ENCODE assay signal across 8 cellular contexts in genomic region chr17:44221862-44222111, GRCh38. TPM values are rescaled to one million over a fixed set of nuclear protein-coding genes. Genes with fewer than 3 reads are reported as not detected.
DNase-seq lines count a peak whose midpoint lies in the region; ATAC-seq and TF ChIP-seq lines count a peak whose summit lies in the region.

No MANE protein-coding gene starts in this region.

- H3K36me3 ChIP-seq in skeletal muscle satellite cell (ENCODE audit: insufficient read depth, low read length), result peaks cover 7% of the 10 kb centered on the region

- peak overlapping the region; percentile 95 for H3K4me3 ChIP-seq in skeletal muscle satellite cell (ENCODE audit: low read length)

- POLR2A ChIA-PET in WTC11 (lab: Charles Lee), result interaction anchor here (0.5 to 3.5 kb wide), 17 partner anchors 11 to 578 kb away, joined by 3 to 28 read pairs (median 4); partner anchors contain the start of genes HDAC5, NAGS, RUNDC3A and SLC25A39

- H3K27me3 ChIP-seq in skeletal muscle satellite cell (ENCODE audit: control insufficient read depth, insufficient read depth, low read length), result no peaks in the 10 kb centered on the region

- peak overlapping the region; percentile 95 for H3K9ac ChIP-seq in skeletal muscle satellite cell (ENCODE audit: low read depth, low read length)

- TF ChIP-seq CTCF in WTC11 (IDR thresholded peaks at IDR 0.05) (no peak), GM13977 (IDR thresholded peaks at IDR 0.05; ENCODE audit: extremely low read depth, insufficient read depth, missing control alignments) (no peak)

- peak overlapping the region; percentile 80 for H3K4me3 Mint-ChIP-seq in WTC11

- TF ChIP-seq POLR2A in GM18951 (IDR thresholded peaks at IDR 0.05; ENCODE audit: extremely low read depth, insufficient read depth, insufficient read length), result peak; percentile 50

- H3K4me1 ChIP-seq in skeletal muscle satellite cell (ENCODE audit: control insufficient read depth, insufficient read depth, low read length), result peaks cover 36% of the 10 kb centered on the region

- H3K9me3 Mint-ChIP-seq in WTC11, result no peaks in the 10 kb centered on the region

- peak overlapping the region; percentile 98 for H3K4me2 ChIP-seq in skeletal muscle satellite cell (ENCODE audit: low read length)

- in situ Hi-C loops in GM18951 (cut with MboI; ENCODE audit: low sequenced_read_pairs, unreplicated experiment) (loop anchor here (25.0 kb wide), 1 partner anchor 291 kb away; the partner anchor contains the start of gene GPATCH8), GM13977 (cut with MboI; ENCODE audit: low pct_unique_long_range_greater_than_20kb, low sequenced_read_pairs, unreplicated experiment) (loop anchor here (25.0 kb wide), 1 partner anchor 291 kb away; the partner anchor contains the start of gene GPATCH8)

- DNase-seq in WTC11 (ENCODE audit: low spot score) (no peak), foreskin melanocyte (peak; percentile 55), NCI-H1436 (lab: John Stamatoyannopoulos, UW) (no peak), LoVo (ENCODE audit: low spot score) (no peak), GM13977 (ENCODE audit: low spot score) (no peak), GM03348 (ENCODE audit: low spot score) (no peak)

- H3K4me1 Mint-ChIP-seq in WTC11, result peaks cover 16% of the 10 kb centered on the region

- H3K27ac Mint-ChIP-seq in WTC11, result peak overlapping the region; percentile 91

- CTCF ChIA-PET in WTC11 (lab: Charles Lee), result interaction anchor here (0.6 to 4.7 kb wide), 33 partner anchors 8 to 698 kb away, joined by 3 to 73 read pairs (median 4); partner anchors contain the start of genes ATXN7L3, FAM171A2, GRN and RUNDC3A

- H3K9me3 ChIP-seq in skeletal muscle satellite cell (replicated peaks; ENCODE audit: low read length), result no peaks in the 10 kb centered on the region

- H3K27me3 Mint-ChIP-seq in WTC11 (ENCODE audit: low read depth), result no peaks in the 10 kb centered on the region

- no peak for ATAC-seq in WTC11

- H3K36me3 Mint-ChIP-seq in WTC11, result peaks cover 6% of the 10 kb centered on the region

TF ChIP-seq in WTC11, 78 proteins besides CTCF, POLR2A, EP300 and RAD21:
- TF ChIP-seq ZNF532 (CRISPR knock-in tag; IDR thresholded peaks at IDR 0.05; ENCODE audit: borderline replicate concordance), result no peak
- no peak for TF ChIP-seq STAT6 (CRISPR knock-in tag; conservative IDR thresholded peaks at IDR 0.05; ENCODE audit: low read depth)
- TF ChIP-seq FOXP1 (CRISPR knock-in tag; IDR thresholded peaks at IDR 0.05; ENCODE audit: borderline replicate concordance), result no peak
- TF ChIP-seq AR (CRISPR knock-in tag; IDR thresholded peaks at IDR 0.05), result no peak
- peak; percentile 3; the same call in 1 of the 2 replicates for TF ChIP-seq CREM (CRISPR knock-in tag; IDR thresholded peaks at IDR 0.05)

RNA-seq across cellular contexts. Expression of gene UBTF, which starts 2.3 kb away (rescaled TPM):
- 69.5 to 77.1 TPM (median 75.9 TPM) in 3 replicates for total RNA-seq in WTC11 (2021)
- 44.3 and 44.4 TPM in 2 replicates for total RNA-seq in skeletal muscle satellite cell (2012; rRNA removed)

RNA-seq across cellular contexts. Expression of gene ATXN7L3, which starts 22.1 kb away (rescaled TPM):
- total RNA-seq in WTC11 (2021), result 113 to 124 TPM (median 114 TPM) in 3 replicates
- total RNA-seq in skeletal muscle satellite cell (2012; rRNA removed), result 22.1 and 26.2 TPM in 2 replicates

RNA-seq across cellular contexts. Expression of gene TMUB2, which starts 35.0 kb away (rescaled TPM):
- 21.9 to 26.9 TPM (median 25.3 TPM) in 3 replicates for total RNA-seq in WTC11 (2021)
- 13.4 and 15.1 TPM in 2 replicates for total RNA-seq in skeletal muscle satellite cell (2012; rRNA removed)

RNA-seq across cellular contexts. Expression of gene SLC4A1, which starts 46.1 kb away (rescaled TPM):
- 0.05 to 0.14 TPM in 2 of 3 replicates, not detected in the other for total RNA-seq in WTC11 (2021)
- total RNA-seq in skeletal muscle satellite cell (2012; rRNA removed), result not detected in 2 replicates

RNA-seq across cellular contexts. Expression of gene ASB16, which starts 51.3 kb away (rescaled TPM):
- 0.11 to 0.23 TPM (median 0.14 TPM) in 3 replicates for total RNA-seq in WTC11 (2021)
- under 0.01 TPM in 1 of 2 replicates, not detected in the other for total RNA-seq in skeletal muscle satellite cell (2012; rRNA removed)
